Comparison of ENCODE assay signal across 14 cellular contexts in the genomic region with DNA sequence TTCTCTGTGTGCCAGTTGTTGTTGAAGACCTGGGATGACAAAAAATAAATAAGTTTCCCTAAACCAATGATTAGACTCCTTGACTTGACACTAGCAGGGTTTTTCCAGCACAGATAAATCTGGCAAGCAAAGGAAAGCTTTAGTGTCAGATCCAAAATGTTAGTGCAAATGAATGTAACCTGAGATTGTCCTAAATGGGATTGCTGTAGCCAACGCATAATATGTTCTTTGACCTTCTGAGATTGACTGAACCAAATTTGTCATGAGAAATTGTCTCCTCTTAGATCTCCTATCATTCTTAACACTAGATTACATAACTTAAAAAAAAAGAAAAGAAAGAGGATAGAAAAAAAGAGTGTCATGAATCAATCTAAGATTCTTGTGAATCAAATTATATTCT.
DNase-seq lines count a peak whose midpoint lies in the region; ATAC-seq and TF ChIP-seq lines count a peak whose summit lies in the region.
"Had no signal": no experiment of that assay in that cellular context is flagged by ENCODE, and none has a peak within 500 bp of the region (broad histone marks: within the 10 kb centered on the region; RNA-seq: fewer than 3 reads in every experiment).

No MANE protein-coding gene starts in this region.

- TF ChIP-seq CTCF in Calu3 (IDR thresholded peaks at IDR 0.05; ENCODE audit: unreplicated experiment) (no peak), mesothelial cell of epicardium (IDR thresholded peaks at IDR 0.05; ENCODE audit: unreplicated experiment) (no peak)

- H3K9me3 Mint-ChIP-seq in Calu3 (ENCODE audit: low read depth, unreplicated experiment) (no peaks in the 10 kb centered on the region), mesothelial cell of epicardium (peaks cover 1% of the 10 kb centered on the region)
- H3K9me3 Mint-ChIP-seq in activated CD4-positive, alpha-beta T cell treated with anti-CD3 and anti-CD28 coated beads, Interleukin-2, amount 10 ng/mL, durations not matched to agents 24 days and 14 days = no peaks in the 10 kb centered on the region
- H3K9me3 Mint-ChIP-seq: CD8-positive, alpha-beta T cell; H9 had no signal

- H3K4me3 ChIP-seq in endocrine pancreas (ENCODE audit: control insufficient read depth, insufficient read depth, low read length) = peak overlapping the region; percentile 85
- H3K4me3 ChIP-seq: GM12878 had no signal

- peaks cover 53% of the 10 kb centered on the region for H3K4me1 Mint-ChIP-seq in Calu3 (ENCODE audit: low read depth, unreplicated experiment)
- peaks cover 22% of the 10 kb centered on the region for H3K4me1 Mint-ChIP-seq in mesothelial cell of epicardium
- no peaks in the 10 kb centered on the region for H3K4me1 Mint-ChIP-seq in activated CD4-positive, alpha-beta T cell treated with anti-CD3 and anti-CD28 coated beads, Interleukin-2, amount 10 ng/mL, durations not matched to agents 24 days and 14 days
- H3K4me1 Mint-ChIP-seq: CD14-positive monocyte, IgD-negative memory B cell had no signal

- H3K36me3 ChIP-seq in endocrine pancreas (ENCODE audit: control insufficient read depth, insufficient read depth, low read length) = no peaks in the 10 kb centered on the region

- BruUV-seq in Calu3 (replicated peaks; lab: Mats Ljungman, UMichigan) = no TSS peak

- CTCF ChIA-PET in Calu3 (lab: Charles Lee) = interaction anchor here (1.5 kb wide), 1 partner anchor 20 kb away, joined by 3 read pairs; no protein-coding TSS in a partner anchor

- DNase-seq in Calu3 (no peak), mesothelial cell of epicardium (ENCODE audit: low spot score in 2 of 2, unreplicated experiment in 2 of 2) (no peak), NCI-H1436 treated with DMSO at 0.1 percent for 48 hours (lab: John Stamatoyannopoulos, UW) (no peak)
- no peak for DNase-seq in activated CD4-positive, alpha-beta T cell treated with anti-CD3 and anti-CD28 coated beads, Interleukin-2, amount 10 ng/mL, durations not matched to agents 24 days and 14 days
- DNase-seq: CD8-positive, alpha-beta T cell; COR-L47; DMS79; GOT3; H9 had no signal

- intact Hi-C loops in Calu3 (cut with micrococcal nuclease; ENCODE audit: unreplicated experiment) = loop anchor here (5.0 kb wide), 2 partner anchors 32 to 38 kb away; no protein-coding TSS in a partner anchor
- intact Hi-C loops in activated CD4-positive, alpha-beta T cell treated with anti-CD3 and anti-CD28 coated beads, Interleukin-2, amount 10 ng/mL, durations not matched to agents 24 days and 14 days (cut with micrococcal nuclease) = no loop called here

- peaks cover 17% of the 10 kb centered on the region for H3K4me1 ChIP-seq in endocrine pancreas (ENCODE audit: control insufficient read depth, insufficient read depth, low read length)

- no peak for ATAC-seq in GM21528 (IDR thresholded peaks at IDR 0.05; ENCODE audit: low FRiP score, unreplicated experiment)
- ATAC-seq: CD8-positive, alpha-beta T cell; GM12878 had no signal

- H3K36me3 Mint-ChIP-seq in Calu3 (ENCODE audit: insufficient read depth, unreplicated experiment) (peaks cover 21% of the 10 kb centered on the region), mesothelial cell of epicardium (peaks cover 1% of the 10 kb centered on the region)
- no peaks in the 10 kb centered on the region for H3K36me3 Mint-ChIP-seq in activated CD4-positive, alpha-beta T cell treated with anti-CD3 and anti-CD28 coated beads, Interleukin-2, amount 10 ng/mL, durations not matched to agents 24 days and 14 days (ENCODE audit: low read depth)
- H3K36me3 Mint-ChIP-seq: CD14-positive monocyte; CD8-positive, alpha-beta T cell; IgD-negative memory B cell had no signal

- no peaks in the 10 kb centered on the region for H3K27me3 ChIP-seq in endocrine pancreas (ENCODE audit: control insufficient read depth, insufficient read depth, low read length)

- H3K27me3 Mint-ChIP-seq in Calu3 (ENCODE audit: unreplicated experiment) (no peaks in the 10 kb centered on the region), mesothelial cell of epicardium (ENCODE audit: low read depth) (no peaks in the 10 kb centered on the region)
- H3K27me3 Mint-ChIP-seq in activated CD4-positive, alpha-beta T cell treated with anti-CD3 and anti-CD28 coated beads, Interleukin-2, amount 10 ng/mL, durations not matched to agents 24 days and 14 days = peaks cover 8% of the 10 kb centered on the region
- H3K27me3 Mint-ChIP-seq: IgD-negative memory B cell had no signal

- no peak overlapping the region for H3K9ac ChIP-seq in endocrine pancreas (ENCODE audit: control insufficient read depth, insufficient read depth, low read length)

- H3K9me3 ChIP-seq in endocrine pancreas (ENCODE audit: control insufficient read depth, low read length) = no peaks in the 10 kb centered on the region

- H3K4me3 Mint-ChIP-seq in Calu3 (ENCODE audit: low read depth, unreplicated experiment) (peak overlapping the region; percentile 62), mesothelial cell of epicardium (no peak overlapping the region)
- H3K4me3 Mint-ChIP-seq in activated CD4-positive, alpha-beta T cell treated with anti-CD3 and anti-CD28 coated beads, Interleukin-2, amount 10 ng/mL, durations not matched to agents 24 days and 14 days = no peak overlapping the region
- H3K4me3 Mint-ChIP-seq: CD14-positive monocyte; CD8-positive, alpha-beta T cell; H9; IgD-negative memory B cell had no signal

- H3K27ac Mint-ChIP-seq in Calu3 (ENCODE audit: unreplicated experiment) (peak overlapping the region; percentile 96), mesothelial cell of epicardium (peak overlapping the region; percentile 5)
- H3K27ac Mint-ChIP-seq in activated CD4-positive, alpha-beta T cell treated with anti-CD3 and anti-CD28 coated beads, Interleukin-2, amount 10 ng/mL, durations not matched to agents 24 days and 14 days = no peak overlapping the region
- H3K27ac Mint-ChIP-seq: CD14-positive monocyte; CD8-positive, alpha-beta T cell; H9; IgD-negative memory B cell had no signal
